25 cellular contexts compared by ENCODE assay signal in the genomic region with DNA sequence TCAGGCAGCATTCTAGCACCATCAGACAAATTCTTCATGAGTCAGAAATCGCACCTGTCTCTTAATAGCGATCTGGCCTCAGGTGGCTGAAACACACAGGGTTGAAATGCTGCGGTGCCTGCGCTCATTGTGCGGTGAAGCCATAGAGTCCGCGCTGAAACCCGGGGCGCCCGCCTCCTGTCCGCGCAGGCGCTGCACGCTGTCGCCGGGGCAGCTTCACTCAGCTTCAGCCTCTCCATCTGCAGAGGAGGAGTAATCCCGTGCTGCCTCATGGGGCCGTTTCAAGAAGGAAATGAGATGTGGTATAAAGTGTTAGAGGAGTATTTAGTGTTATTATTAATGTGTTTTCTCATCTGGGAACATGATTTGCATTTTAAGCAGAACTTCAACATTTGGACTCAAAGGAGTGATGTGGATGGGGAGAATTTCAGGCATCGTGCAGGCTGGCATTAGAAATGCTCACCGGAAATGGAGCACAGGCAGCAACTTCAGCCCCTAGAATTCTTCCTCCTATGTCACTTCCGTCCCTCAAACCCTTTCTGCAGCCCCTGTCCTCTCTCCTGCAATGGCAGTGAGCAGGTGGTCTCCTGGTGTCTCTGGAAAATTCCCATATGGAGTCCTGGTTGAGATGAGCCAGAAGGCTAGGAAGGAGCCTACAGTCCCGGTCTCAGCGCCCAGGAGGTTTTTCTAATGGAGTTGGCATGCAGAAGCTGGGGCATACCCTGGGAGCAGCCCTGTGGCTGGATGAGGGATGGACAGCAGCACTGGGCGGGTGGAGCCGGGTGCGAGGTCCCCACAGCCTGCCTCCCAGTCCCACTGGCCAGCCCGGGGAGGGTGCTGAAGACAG. TPM values are rescaled to one million over a fixed set of nuclear protein-coding genes. Genes with fewer than 3 reads are reported as not detected.
DNase-seq lines count a peak whose midpoint lies in the region; ATAC-seq and FAIRE-seq lines count a peak whose summit lies in the region.
"Had no signal": no experiment of that assay in that cellular context is flagged by ENCODE, and none has a peak within 500 bp of the region (broad histone marks: within the 10 kb centered on the region; RNA-seq: fewer than 3 reads in every experiment).

No MANE protein-coding gene starts in this region.

- ATAC-seq in GM19452 (IDR thresholded peaks at IDR 0.05; ENCODE audit: unreplicated experiment) = no peak
- ATAC-seq in activated CD4-positive, alpha-beta T cell treated with anti-CD3 and anti-CD28 coated beads for 36 hours = no peak
- ATAC-seq: gastroesophageal sphincter; left cardiac atrium; psoas muscle; stimulated activated naive CD8-positive, alpha-beta T cell treated with anti-CD3 and anti-CD28 coated beads, Interleukin-15, amount 100 ng/mL, for 72 hours had no signal

- no peaks in the 10 kb centered on the region for H3K4me1 Mint-ChIP-seq in activated CD4-positive, alpha-beta T cell treated with anti-CD3 and anti-CD28 coated beads for 36 hours
- H3K4me1 Mint-ChIP-seq: B cell; mesothelial cell of epicardium; stimulated activated naive CD8-positive, alpha-beta T cell treated with anti-CD3 and anti-CD28 coated beads, Interleukin-15, amount 100 ng/mL, for 72 hours had no signal

- no peaks in the 10 kb centered on the region for H3K9me3 Mint-ChIP-seq in activated CD4-positive, alpha-beta T cell treated with anti-CD3 and anti-CD28 coated beads for 36 hours (ENCODE audit: low read depth)
- H3K9me3 Mint-ChIP-seq: mesothelial cell of epicardium; stimulated activated naive CD8-positive, alpha-beta T cell treated with anti-CD3 and anti-CD28 coated beads, Interleukin-15, amount 100 ng/mL, for 72 hours had no signal

- CTCF ChIA-PET in activated CD4-positive, alpha-beta T cell treated with anti-CD3 and anti-CD28 coated beads for 36 hours (lab: Charles Lee) = no interaction called here

- no peaks in the 10 kb centered on the region for H3K36me3 ChIP-seq in effector memory CD4-positive, alpha-beta T cell (ENCODE audit: control insufficient read depth, insufficient read depth, low read length)
- H3K36me3 ChIP-seq: gastroesophageal sphincter, Peyer's patch, SJSA1 had no signal

- peaks cover 3% of the 10 kb centered on the region for H3K27me3 ChIP-seq in effector memory CD4-positive, alpha-beta T cell (replicated peaks; ENCODE audit: control insufficient read depth, insufficient read depth, low read length, poor library complexity, severe bottlenecking)
- H3K27me3 ChIP-seq: Peyer's patch, SJSA1 had no signal

- POLR2A ChIA-PET in activated CD4-positive, alpha-beta T cell treated with anti-CD3 and anti-CD28 coated beads for 36 hours (lab: Charles Lee) = no interaction called here

- no peak overlapping the region for H3K4me3 Mint-ChIP-seq in activated CD4-positive, alpha-beta T cell treated with anti-CD3 and anti-CD28 coated beads for 36 hours
- H3K4me3 Mint-ChIP-seq: B cell, mesothelial cell of epicardium had no signal

- H3K9me3 ChIP-seq in effector memory CD4-positive, alpha-beta T cell (ENCODE audit: control insufficient read depth, low read length) = no peaks in the 10 kb centered on the region
- H3K9me3 ChIP-seq: gastroesophageal sphincter, Peyer's patch, psoas muscle, SJSA1 had no signal

- H3K4me3 ChIP-seq in effector memory CD4-positive, alpha-beta T cell (ENCODE audit: insufficient read depth, low read depth, low read length, poor library complexity, severe bottlenecking) = no peak overlapping the region
- H3K4me3 ChIP-seq: gastroesophageal sphincter, Peyer's patch, psoas muscle, SJSA1, skin epidermis had no signal

- no peak overlapping the region for H3K27ac Mint-ChIP-seq in activated CD4-positive, alpha-beta T cell treated with anti-CD3 and anti-CD28 coated beads for 36 hours
- H3K27ac Mint-ChIP-seq: B cell; mesothelial cell of epicardium; stimulated activated naive CD8-positive, alpha-beta T cell treated with anti-CD3 and anti-CD28 coated beads, Interleukin-15, amount 100 ng/mL, for 72 hours had no signal

- H3K4me1 ChIP-seq in effector memory CD4-positive, alpha-beta T cell (ENCODE audit: control insufficient read depth, insufficient read depth, low read length, poor library complexity, severe bottlenecking) = no peaks in the 10 kb centered on the region
- H3K4me1 ChIP-seq: gastroesophageal sphincter, Peyer's patch, psoas muscle, SJSA1 had no signal

- DNase-seq in Daoy (ENCODE audit: low read depth) (peak; percentile 34), NCI-H2227 treated with DMSO at 0.1 percent for 48 hours (lab: John Stamatoyannopoulos, UW) (peak; percentile 26), frontal cortex (ENCODE audit: low spot score in 2 of 2) (peak; percentile 46 to 60), posterior cingulate gyrus (peak; percentile 56 to 96 (median 78)), NCI-H1048 (lab: John Stamatoyannopoulos, UW) (no peak)
- DNase-seq in effector memory CD4-positive, alpha-beta T cell = no peak
- DNase-seq in activated CD4-positive, alpha-beta T cell treated with anti-CD3 and anti-CD28 coated beads for 36 hours = no peak
- DNase-seq: activated CD4-positive, alpha-beta T cell treated with anti-CD3 and anti-CD28 coated beads, Interleukin-2, amount 50 U/mL, for 48 hours; activated effector memory CD4-positive, alpha-beta T cell treated with anti-CD3 and anti-CD28 coated beads, Interleukin-2, amount 50 U/mL, for 16 hours; Calu3; erythroblast; left cardiac atrium; NCI-H1105; NCI-H526 treated with DMSO at 0.1 percent for 48 hours; psoas muscle; stimulated activated naive CD8-positive, alpha-beta T cell treated with anti-CD3 and anti-CD28 coated beads, Interleukin-15, amount 100 ng/mL, for 72 hours; T-helper 2 cell had no signal

- H3K27ac ChIP-seq in effector memory CD4-positive, alpha-beta T cell (ENCODE audit: insufficient read depth, low read length, poor library complexity, severe bottlenecking) = no peak overlapping the region
- H3K27ac ChIP-seq: gastroesophageal sphincter, Peyer's patch, psoas muscle, SJSA1, skin epidermis had no signal

- no peak for FAIRE-seq in frontal cortex (lab: Jason Lieb, UNC)
- FAIRE-seq: GM18507 had no signal

- peaks cover 36% of the 10 kb centered on the region for H3K27me3 Mint-ChIP-seq in activated CD4-positive, alpha-beta T cell treated with anti-CD3 and anti-CD28 coated beads for 36 hours

- intact Hi-C loops in posterior cingulate gyrus (cut with DNase I) = no loop called here
- intact Hi-C loops in activated CD4-positive, alpha-beta T cell treated with anti-CD3 and anti-CD28 coated beads for 36 hours (cut with DNase I, micrococcal nuclease) = no loop called here

- H3K36me3 Mint-ChIP-seq in activated CD4-positive, alpha-beta T cell treated with anti-CD3 and anti-CD28 coated beads for 36 hours (ENCODE audit: low read depth) = no peaks in the 10 kb centered on the region
- H3K36me3 Mint-ChIP-seq: mesothelial cell of epicardium had no signal

RNA-seq across cellular contexts. Expression of a gene that starts 59.5 kb away (rescaled TPM):
- total RNA-seq in Daoy (2014; rRNA removed; shearing (Covaris generic)) = 0.29 and 1.3 TPM in 2 replicates
- 47.3 TPM for total RNA-seq in frontal cortex
- total RNA-seq in activated CD4-positive, alpha-beta T cell treated with anti-CD3 and anti-CD28 coated beads for 36 hours = under 1 TPM; 0.11 to 0.21 TPM
- total RNA-seq: B cell, SJSA1 had no signal

Comparison
In these comparisons a context has a peak if more than half of its experiments do, and no peak if none do; other contexts are left out.
1. DNase-seq: peak in Daoy (single experiment), NCI-H2227 treated with DMSO at 0.1 percent for 48 hours (single experiment), frontal cortex (2 of 2) and posterior cingulate gyrus (10 of 10); none in NCI-H1048 (single experiment), effector memory CD4-positive, alpha-beta T cell (0 of 3) and activated CD4-positive, alpha-beta T cell treated with anti-CD3 and anti-CD28 coated beads for 36 hours (single experiment).
2. RNA of a gene that starts 59.5 kb away (total RNA-seq): 47.3 TPM in frontal cortex (single experiment); 0.29 to 1.3 TPM in Daoy and 0.11 to 0.21 TPM in activated CD4-positive, alpha-beta T cell treated with anti-CD3 and anti-CD28 coated beads for 36 hours; every median in the first group is over 10 times any median in the second.